Comparison of ENCODE assay signal across 8 cellular contexts in the genomic region with DNA sequence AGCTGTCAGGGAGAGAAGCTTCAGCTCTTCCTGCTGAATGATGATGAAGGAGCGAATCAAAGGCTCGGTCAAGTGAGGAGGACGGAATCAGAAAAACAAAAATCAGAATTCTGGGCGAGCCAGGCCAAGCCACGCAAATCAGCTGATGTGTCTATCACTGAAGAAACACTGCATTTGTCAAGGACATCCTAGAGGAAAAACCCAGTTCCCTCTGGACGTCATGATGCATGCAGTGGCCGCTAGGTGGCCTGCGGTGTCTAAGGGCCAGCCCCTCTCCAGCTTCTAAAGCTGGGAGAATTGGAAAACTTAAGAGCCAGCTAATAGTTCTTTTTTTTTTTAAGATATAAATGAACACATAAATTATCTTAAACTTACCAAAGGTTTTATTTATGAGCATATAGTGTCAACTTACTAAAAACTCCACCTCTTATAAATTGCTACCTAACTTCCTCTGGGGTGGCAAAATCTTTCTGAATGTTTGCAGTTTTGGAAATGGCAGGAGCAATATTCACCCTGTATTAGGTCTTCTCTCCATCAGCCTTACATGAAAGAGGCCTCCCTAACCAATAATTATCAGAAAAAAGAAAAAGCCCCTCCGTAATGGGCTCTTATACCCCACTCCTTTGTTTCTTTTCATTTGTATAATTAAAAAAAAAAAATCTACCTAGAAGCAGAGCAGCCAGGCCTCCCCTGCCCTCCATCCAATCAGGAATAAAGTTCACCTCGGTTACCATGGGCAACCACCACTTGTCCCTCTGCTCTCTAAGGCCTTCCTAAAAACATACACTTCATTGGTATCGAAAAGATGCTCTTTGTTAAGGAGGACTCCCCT.
DNase-seq lines count a peak whose midpoint lies in the region; ATAC-seq and TF ChIP-seq lines count a peak whose summit lies in the region.

No MANE protein-coding gene starts in this region.

- TF ChIP-seq CTCF in fibroblast of villous mesenchyme (IDR thresholded peaks at IDR 0.05; ENCODE audit: insufficient read depth, low read depth, low read length) (peak; percentile 91), ovary (IDR thresholded peaks at IDR 0.05) (peak; percentile 29 to 48 (median 45))

- 18 to 30% (median 27%) methylated on average over 11 of the region's 11 CpGs for WGBS in ovary, 3 donors

- TF ChIP-seq POLR2A in ovary (IDR thresholded peaks at IDR 0.05): no peak

- no peaks in the 10 kb centered on the region for H3K27me3 ChIP-seq in ovary

- ATAC-seq in HG02981 (IDR thresholded peaks at IDR 0.05; ENCODE audit: unreplicated experiment): no peak
- ATAC-seq in GM18511 (IDR thresholded peaks at IDR 0.05; ENCODE audit: unreplicated experiment): no peak

- H3K9me3 ChIP-seq in ovary: no peaks in the 10 kb centered on the region

- intact Hi-C loops in ovary (cut with DNase I): no loop called here

- H3K36me3 ChIP-seq in ovary: no peaks in the 10 kb centered on the region

- H3K4me1 ChIP-seq in ovary (ENCODE audit: insufficient read depth): peaks cover 4% of the 10 kb centered on the region

- TF ChIP-seq EP300 in ovary (IDR thresholded peaks at IDR 0.05): no peak

- no peak overlapping the region for H3K27ac ChIP-seq in ovary

- DNase-seq in NCI-H1436 (lab: John Stamatoyannopoulos, UW) (peak; percentile 32), NCI-H1436 treated with DMSO at 0.1 percent for 48 hours (lab: John Stamatoyannopoulos, UW) (no peak), HS-27A (ENCODE audit: low read depth) (peak; percentile 1), SK-N-DZ (ENCODE audit: low spot score) (peak; percentile 68), fibroblast of villous mesenchyme (ENCODE audit: low read depth) (peak; percentile 56), ovary (peak; percentile 38 to 74 (median 53))

- H3K4me3 ChIP-seq in fibroblast of villous mesenchyme (ENCODE audit: low read depth, low read length) (no peak overlapping the region), ovary (no peak overlapping the region)
